Comparison of ENCODE assay signal across 8 cellular contexts in the genomic region with DNA sequence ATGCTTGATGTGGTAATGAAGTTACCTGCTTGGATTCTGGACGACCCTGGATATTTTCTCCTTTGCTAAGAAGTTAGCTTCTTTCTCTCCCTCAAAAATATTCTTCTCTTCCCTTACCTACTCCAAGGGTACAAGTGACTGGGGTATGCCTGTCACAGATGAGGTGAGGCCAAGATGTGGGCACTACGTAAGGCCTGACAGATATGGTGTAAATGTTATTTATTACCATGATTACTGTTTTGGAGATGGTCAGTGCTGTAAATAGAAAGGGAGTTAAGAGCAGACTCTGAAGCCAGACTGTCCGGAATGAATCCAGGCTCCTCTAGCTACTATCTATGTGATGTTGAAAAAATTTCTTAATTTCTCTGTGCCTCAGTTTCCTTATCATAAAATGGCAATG. TPM values are rescaled to one million over a fixed set of nuclear protein-coding genes. Genes with fewer than 3 reads are reported as not detected.
DNase-seq lines count a peak whose midpoint lies in the region; ATAC-seq, FAIRE-seq and TF ChIP-seq lines count a peak whose summit lies in the region.

No MANE protein-coding gene starts in this region.

- H3K4me3 ChIP-seq in BLaER1 treated with 17β-estradiol and CSF1 and Interleukin-3, amounts not matched to agents 10 nM and 100 nM: peak overlapping the region in 9 of 10 experiments; percentile 88 to 98 (median 97); a peak in 13 of 20 replicates
- H3K4me3 ChIP-seq in muscle layer of duodenum (ENCODE audit: low read depth in 1 of 2, low read length in 2 of 2) (peak overlapping the region; percentile 72 to 87), pancreas (peak overlapping the region in 1 of 4 donors; percentile 88)

- no peak for FAIRE-seq in pancreas (lab: Jason Lieb, UNC)

- WGBS in pancreas, 2 donors: 73 to 81% methylated on average over 3 of the region's 3 CpGs

- peak overlapping the region in 3 of 11 experiments; percentile 91 to 92 (median 92); a peak in 4 of 22 replicates for H3K9ac ChIP-seq in BLaER1 treated with 17β-estradiol and CSF1 and Interleukin-3, amounts not matched to agents 10 nM and 100 nM

- H3K4me1 Mint-ChIP-seq in activated naive CD8-positive, alpha-beta T cell treated with anti-CD3 and anti-CD28 coated beads for 36 hours: peaks cover 35% of the 10 kb centered on the region

- H3K9me3 Mint-ChIP-seq in activated naive CD8-positive, alpha-beta T cell treated with anti-CD3 and anti-CD28 coated beads for 36 hours: no peaks in the 10 kb centered on the region

- CTCF ChIA-PET in HEK293T (lab: Yijun Ruan, JAX): no interaction called here

- DNase-seq in HEK293T (ENCODE audit: extremely low spot score) (no peak), pancreas (no peak), head of caudate nucleus (no peak), RPMI8226 (no peak)
- no peak for DNase-seq in activated naive CD8-positive, alpha-beta T cell treated with anti-CD3 and anti-CD28 coated beads for 36 hours

- no peaks in the 10 kb centered on the region for H3K9me3 ChIP-seq in BLaER1 treated with 17β-estradiol and CSF1 and Interleukin-3, amounts not matched to agents 10 nM and 100 nM (replicated peaks in 1 of 11)
- H3K9me3 ChIP-seq in muscle layer of duodenum (ENCODE audit: control insufficient read depth in 1 of 2, low read length in 2 of 2) (no peaks in the 10 kb centered on the region), pancreas (no peaks in the 10 kb centered on the region)

- H3K27ac Mint-ChIP-seq in activated naive CD8-positive, alpha-beta T cell treated with anti-CD3 and anti-CD28 coated beads for 36 hours: peak overlapping the region; percentile 98

- intact Hi-C loops in pancreas (cut with DNase I): no loop called here
- intact Hi-C loops in head of caudate nucleus (cut with DNase I): loop anchor here (10.0 kb wide), 1 partner anchor 111 kb away; no protein-coding TSS in a partner anchor

- no peak for TF ChIP-seq CTCF in pancreas (IDR thresholded peaks at IDR 0.05)

- no peak overlapping the region; a peak in 1 of 22 replicates for H3K27ac ChIP-seq in BLaER1 treated with 17β-estradiol and CSF1 and Interleukin-3, amounts not matched to agents 10 nM and 100 nM
- H3K27ac ChIP-seq in muscle layer of duodenum (ENCODE audit: low read length) (no peak overlapping the region), pancreas (no peak overlapping the region)

- peaks cover 0 to 31% (median 24%) of the 10 kb centered on the region in 11 experiments; a peak in 13 of 22 replicates for H4K20me1 ChIP-seq in BLaER1 treated with 17β-estradiol and CSF1 and Interleukin-3, amounts not matched to agents 10 nM and 100 nM

- peaks cover 21 to 38% (median 34%) of the 10 kb centered on the region in 10 experiments for H3K4me1 ChIP-seq in BLaER1 treated with 17β-estradiol and CSF1 and Interleukin-3, amounts not matched to agents 10 nM and 100 nM
- peaks cover 0 to 4% of the 10 kb centered on the region in 2 donors for H3K4me1 ChIP-seq in muscle layer of duodenum (ENCODE audit: control insufficient read depth in 1 of 2, insufficient read depth in 2 of 2, low read length in 2 of 2)
- peaks cover 10 to 30% (median 15%) of the 10 kb centered on the region in 3 donors for H3K4me1 ChIP-seq in pancreas

- no peaks in the 10 kb centered on the region for H3K27me3 ChIP-seq in BLaER1 treated with 17β-estradiol and CSF1 and Interleukin-3, amounts not matched to agents 10 nM and 100 nM
- H3K27me3 ChIP-seq in muscle layer of duodenum (ENCODE audit: low read depth, low read length): no peaks in the 10 kb centered on the region
- H3K27me3 ChIP-seq in pancreas: no peaks in the 10 kb centered on the region

- H3K36me3 Mint-ChIP-seq in activated naive CD8-positive, alpha-beta T cell treated with anti-CD3 and anti-CD28 coated beads for 36 hours: peaks cover 5% of the 10 kb centered on the region

- POLR2A ChIA-PET in HEK293T (lab: Yijun Ruan, JAX): interaction anchor here (0.8 to 2.1 kb wide), 6 partner anchors 8 to 108 kb away, joined by 3 to 25 read pairs (median 9); partner anchors contain the start of gene HSDL2

- peaks cover 0 to 6% (median 0%) of the 10 kb centered on the region in 11 experiments; a peak in 1 of 22 replicates for H3K36me3 ChIP-seq in BLaER1 treated with 17β-estradiol and CSF1 and Interleukin-3, amounts not matched to agents 10 nM and 100 nM
- H3K36me3 ChIP-seq in muscle layer of duodenum (ENCODE audit: control insufficient read depth in 1 of 2, insufficient read depth in 2 of 2, low read length in 2 of 2) (no peaks in the 10 kb centered on the region), pancreas (no peaks in the 10 kb centered on the region)

- H3K4me3 Mint-ChIP-seq in activated naive CD8-positive, alpha-beta T cell treated with anti-CD3 and anti-CD28 coated beads for 36 hours: peak overlapping the region; percentile 94

- peak overlapping the region; percentile 75 to 97 (median 88); a peak in 21 of 22 replicates for H3K4me2 ChIP-seq in BLaER1 treated with 17β-estradiol and CSF1 and Interleukin-3, amounts not matched to agents 10 nM and 100 nM

- ATAC-seq in pancreas (no peak), GM18909 (IDR thresholded peaks at IDR 0.05; ENCODE audit: poor library complexity, unreplicated experiment) (no peak)

- H3K27me3 Mint-ChIP-seq in activated naive CD8-positive, alpha-beta T cell treated with anti-CD3 and anti-CD28 coated beads for 36 hours: no peaks in the 10 kb centered on the region

TF ChIP-seq in HEK293T, 16 proteins besides CTCF, POLR2A, EP300 and RAD21:
- TF ChIP-seq FOXA1 (IDR thresholded peaks at IDR 0.05): no peak
- no peak for TF ChIP-seq FOXK2 (IDR thresholded peaks at IDR 0.05)
- no peak for TF ChIP-seq TARDBP (IDR thresholded peaks at IDR 0.05)
- no peak for TF ChIP-seq SP1 (IDR thresholded peaks at IDR 0.05)
- no peak for TF ChIP-seq LEF1 (IDR thresholded peaks at IDR 0.05; ENCODE audit: borderline replicate concordance)
- peak; percentile 50 for TF ChIP-seq PKNOX1 (IDR thresholded peaks at IDR 0.05)

RNA-seq across cellular contexts. Expression of gene KIAA1958, which starts 1.1 kb away (rescaled TPM):
- total RNA-seq in activated naive CD8-positive, alpha-beta T cell treated with anti-CD3 and anti-CD28 coated beads for 36 hours: 1 to 10 TPM; 8.4 to 8.8 TPM
- 10 to 100 TPM in 1 of 6 donors, 1 to 10 TPM in 5; 3.5 to 11.8 (median 6.2) TPM for total RNA-seq in pancreas
- polyA plus RNA-seq in pancreas: 1 to 10 TPM; 1.4 to 1.7 TPM
